8 cellular contexts compared by ENCODE assay signal in the genomic region with DNA sequence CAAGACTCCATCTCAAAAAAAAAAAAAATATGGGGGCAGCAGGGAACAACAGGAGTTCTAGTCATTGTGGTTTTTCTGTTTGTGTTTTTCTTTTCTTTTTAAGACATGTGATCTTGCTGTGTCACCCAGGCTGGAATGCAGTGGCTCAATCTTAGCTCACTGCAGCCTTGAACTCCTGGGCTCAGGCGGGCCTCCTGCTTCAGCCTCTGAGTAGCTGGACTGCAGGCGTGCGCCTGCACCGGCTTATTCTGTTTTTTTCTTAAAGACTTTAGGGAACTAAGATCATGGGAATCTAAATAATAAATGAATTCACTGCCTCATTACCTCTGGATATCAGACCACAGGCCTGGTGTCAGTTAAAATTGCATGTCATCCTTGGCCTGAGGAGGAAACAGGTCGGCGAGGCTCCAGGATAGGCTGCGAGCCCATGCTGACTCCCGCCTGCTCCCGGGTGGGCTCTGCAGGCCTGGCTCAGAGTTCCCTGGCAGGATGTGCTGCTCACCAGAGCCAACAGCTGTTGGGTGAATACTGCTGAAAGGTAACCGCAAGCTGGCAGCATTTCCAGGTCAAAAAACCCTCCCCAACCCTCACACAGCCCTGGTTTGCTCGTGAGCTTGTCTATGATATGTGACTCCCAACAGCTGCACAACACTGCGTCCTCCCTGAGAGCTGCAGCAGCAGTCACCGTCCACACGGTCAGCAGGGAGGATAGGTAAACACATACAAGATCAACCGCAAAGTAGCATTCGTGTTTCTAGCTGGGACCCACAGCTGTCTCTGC. TPM values are rescaled to one million over a fixed set of nuclear protein-coding genes. Genes with fewer than 3 reads are reported as not detected.
A peak's percentile ranks its signal among the peaks of the same experiment; 100 is the strongest.
DNase-seq lines count a peak whose midpoint lies in the region; ATAC-seq and TF ChIP-seq lines count a peak whose summit lies in the region.

No MANE protein-coding gene starts in this region.

- peak; percentile 62 for DNase-seq in AG09309 (ENCODE audit: low read depth)
- DNase-seq in NCI-H1092 (lab: John Stamatoyannopoulos, UW): peak; percentile 85
- DNase-seq in activated naive CD8-positive, alpha-beta T cell treated with anti-CD3 and anti-CD28 coated beads, Interleukin-2, amount 10 ng/mL, durations not matched to agents 7 days and 5 days: no peak
- DNase-seq in myocyte (ENCODE audit: low read depth): peak; percentile 100
- no peak for DNase-seq in NCI-H2227 (lab: John Stamatoyannopoulos, UW; ENCODE audit: unreplicated experiment)
- DNase-seq in hippocampal formation (lab: John Stamatoyannopoulos, UW): no peak
- DNase-seq in activated T-helper 1 cell treated with anti-CD3 and anti-CD28 coated beads, Interleukin-12 subunit alpha, Interleukin-12 subunit beta, Interleukin-2, Interleukin-4 antibody, amounts not matched to agents 30 ng/mL and 10 ng/mL and 1 ng/mL, durations not matched to agents 14 hours and 24 hours and 36 hours (ENCODE audit: low spot score): no peak

- intact Hi-C loops in activated T-helper 1 cell treated with anti-CD3 and anti-CD28 coated beads, Interleukin-12 subunit alpha, Interleukin-12 subunit beta, Interleukin-2, Interleukin-4 antibody, amounts not matched to agents 30 ng/mL and 10 ng/mL and 1 ng/mL, durations not matched to agents 14 hours and 24 hours and 36 hours (cut with micrococcal nuclease): no loop called here

- ATAC-seq in GM21619 (IDR thresholded peaks at IDR 0.05; ENCODE audit: unreplicated experiment): peak; percentile 61
- ATAC-seq in activated naive CD8-positive, alpha-beta T cell treated with anti-CD3 and anti-CD28 coated beads, Interleukin-2, amount 10 ng/mL, durations not matched to agents 7 days and 5 days (ENCODE audit: low read depth): peak; percentile 30

- POLR2A ChIA-PET in activated naive CD8-positive, alpha-beta T cell treated with anti-CD3 and anti-CD28 coated beads, Interleukin-2, amount 10 ng/mL, durations not matched to agents 7 days and 5 days (lab: Charles Lee): no interaction called here

- no peaks in the 10 kb centered on the region for H3K27me3 Mint-ChIP-seq in activated naive CD8-positive, alpha-beta T cell treated with anti-CD3 and anti-CD28 coated beads, Interleukin-2, amount 10 ng/mL, durations not matched to agents 7 days and 5 days
- H3K27me3 Mint-ChIP-seq in activated T-helper 1 cell treated with anti-CD3 and anti-CD28 coated beads, Interleukin-12 subunit alpha, Interleukin-12 subunit beta, Interleukin-2, Interleukin-4 antibody, amounts not matched to agents 30 ng/mL and 10 ng/mL and 1 ng/mL, durations not matched to agents 14 hours and 24 hours and 36 hours (ENCODE audit: insufficient read depth): no peaks in the 10 kb centered on the region

- H3K9me3 Mint-ChIP-seq in activated naive CD8-positive, alpha-beta T cell treated with anti-CD3 and anti-CD28 coated beads, Interleukin-2, amount 10 ng/mL, durations not matched to agents 7 days and 5 days: no peaks in the 10 kb centered on the region
- H3K9me3 Mint-ChIP-seq in activated T-helper 1 cell treated with anti-CD3 and anti-CD28 coated beads, Interleukin-12 subunit alpha, Interleukin-12 subunit beta, Interleukin-2, Interleukin-4 antibody, amounts not matched to agents 30 ng/mL and 10 ng/mL and 1 ng/mL, durations not matched to agents 14 hours and 24 hours and 36 hours: no peaks in the 10 kb centered on the region

- peaks cover 3% of the 10 kb centered on the region for H3K36me3 Mint-ChIP-seq in activated naive CD8-positive, alpha-beta T cell treated with anti-CD3 and anti-CD28 coated beads, Interleukin-2, amount 10 ng/mL, durations not matched to agents 7 days and 5 days
- no peaks in the 10 kb centered on the region for H3K36me3 Mint-ChIP-seq in activated T-helper 1 cell treated with anti-CD3 and anti-CD28 coated beads, Interleukin-12 subunit alpha, Interleukin-12 subunit beta, Interleukin-2, Interleukin-4 antibody, amounts not matched to agents 30 ng/mL and 10 ng/mL and 1 ng/mL, durations not matched to agents 14 hours and 24 hours and 36 hours (ENCODE audit: low read depth)

- peaks cover 13% of the 10 kb centered on the region for H3K4me1 Mint-ChIP-seq in activated naive CD8-positive, alpha-beta T cell treated with anti-CD3 and anti-CD28 coated beads, Interleukin-2, amount 10 ng/mL, durations not matched to agents 7 days and 5 days
- peaks cover 6% of the 10 kb centered on the region for H3K4me1 Mint-ChIP-seq in activated T-helper 1 cell treated with anti-CD3 and anti-CD28 coated beads, Interleukin-12 subunit alpha, Interleukin-12 subunit beta, Interleukin-2, Interleukin-4 antibody, amounts not matched to agents 30 ng/mL and 10 ng/mL and 1 ng/mL, durations not matched to agents 14 hours and 24 hours and 36 hours (ENCODE audit: low read depth)

- H3K4me3 Mint-ChIP-seq in activated naive CD8-positive, alpha-beta T cell treated with anti-CD3 and anti-CD28 coated beads, Interleukin-2, amount 10 ng/mL, durations not matched to agents 7 days and 5 days: peak overlapping the region; percentile 20
- no peak overlapping the region for H3K4me3 Mint-ChIP-seq in activated T-helper 1 cell treated with anti-CD3 and anti-CD28 coated beads, Interleukin-12 subunit alpha, Interleukin-12 subunit beta, Interleukin-2, Interleukin-4 antibody, amounts not matched to agents 30 ng/mL and 10 ng/mL and 1 ng/mL, durations not matched to agents 14 hours and 24 hours and 36 hours

- H3K4me3 ChIP-seq in AG09309 (ENCODE audit: control insufficient read depth, low read depth, low read length): no peak overlapping the region

- H3K27ac Mint-ChIP-seq in activated naive CD8-positive, alpha-beta T cell treated with anti-CD3 and anti-CD28 coated beads, Interleukin-2, amount 10 ng/mL, durations not matched to agents 7 days and 5 days: peak overlapping the region; percentile 66
- no peak overlapping the region for H3K27ac Mint-ChIP-seq in activated T-helper 1 cell treated with anti-CD3 and anti-CD28 coated beads, Interleukin-12 subunit alpha, Interleukin-12 subunit beta, Interleukin-2, Interleukin-4 antibody, amounts not matched to agents 30 ng/mL and 10 ng/mL and 1 ng/mL, durations not matched to agents 14 hours and 24 hours and 36 hours

- no peak for TF ChIP-seq CTCF in AG09309 (IDR thresholded peaks at IDR 0.05; ENCODE audit: control insufficient read depth, insufficient read depth, low read depth, low read length, missing control alignments)

RNA-seq across cellular contexts. Expression of a gene that starts 58.1 kb away (rescaled TPM):
- 10 to 100 TPM; 13.7 to 14.4 TPM for total RNA-seq in activated naive CD8-positive, alpha-beta T cell treated with anti-CD3 and anti-CD28 coated beads, Interleukin-2, amount 10 ng/mL, durations not matched to agents 7 days and 5 days
- 101 and 120 TPM in 2 replicates for total RNA-seq in myocyte
- 53.9 TPM for polyA plus RNA-seq in myocyte (2012)
- total RNA-seq in activated T-helper 1 cell treated with anti-CD3 and anti-CD28 coated beads, Interleukin-12 subunit alpha, Interleukin-12 subunit beta, Interleukin-2, Interleukin-4 antibody, amounts not matched to agents 30 ng/mL and 10 ng/mL and 1 ng/mL, durations not matched to agents 14 hours and 24 hours and 36 hours: 23.5 and 24.3 TPM in 2 replicates

Comparison
In these comparisons a context has a peak if more than half of its experiments do, and no peak if none do; other contexts are left out.
1. DNase-seq: peak in AG09309 (single experiment), NCI-H1092 (single experiment) and myocyte (single experiment); none in activated naive CD8-positive, alpha-beta T cell treated with anti-CD3 and anti-CD28 coated beads, Interleukin-2, amount 10 ng/mL, durations not matched to agents 7 days and 5 days (single experiment), NCI-H2227 (single experiment), hippocampal formation (0 of 2) and activated T-helper 1 cell treated with anti-CD3 and anti-CD28 coated beads, Interleukin-12 subunit alpha, Interleukin-12 subunit beta, Interleukin-2, Interleukin-4 antibody, amounts not matched to agents 30 ng/mL and 10 ng/mL and 1 ng/mL, durations not matched to agents 14 hours and 24 hours and 36 hours (single experiment).